8 cellular contexts compared by ENCODE assay signal in the genomic region with DNA sequence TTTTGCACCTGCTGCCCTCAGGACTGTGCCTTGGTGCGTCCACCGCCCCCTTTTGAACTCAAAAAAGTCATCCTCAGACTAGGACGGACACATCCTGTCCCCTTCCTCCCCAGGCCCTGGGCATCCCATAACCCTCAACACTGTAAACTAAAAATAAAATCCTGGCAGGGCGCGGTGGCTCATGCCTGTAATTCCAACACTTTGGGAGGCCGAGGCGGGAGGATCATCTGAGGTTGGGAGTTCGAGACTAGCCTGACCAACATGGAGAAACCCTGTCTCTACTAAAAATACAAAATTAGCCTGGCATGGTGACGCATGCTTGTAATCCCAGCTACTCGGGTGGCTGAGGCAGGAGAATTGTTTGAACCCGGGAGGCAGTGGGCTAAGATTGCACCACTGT. TPM values are rescaled to one million over a fixed set of nuclear protein-coding genes. Genes with fewer than 3 reads are reported as not detected.
A peak's percentile ranks its signal among the peaks of the same experiment; 100 is the strongest.
DNase-seq lines count a peak whose midpoint lies in the region; ATAC-seq, FAIRE-seq and TF ChIP-seq lines count a peak whose summit lies in the region.
"Not testable (repeated sequence)": the region's sequence is repeated elsewhere in the genome, so short reads cannot be mapped to it uniquely, and the experiment has no call there.

No MANE protein-coding gene starts in this region.

- TF ChIP-seq CTCF in WTC11 (IDR thresholded peaks at IDR 0.05); GM12878 (IDR thresholded peaks at IDR 0.05 in 2 of 3, conservative IDR thresholded peaks at IDR 0.05 in 1 of 3; ENCODE audit: control insufficient read depth in 2 of 3, extremely low read depth in 1 of 3, insufficient read depth in 1 of 3, low read depth in 3 of 3, low read length in 3 of 3); esophagus squamous epithelium (IDR thresholded peaks at IDR 0.05); liver (IDR thresholded peaks at IDR 0.05; ENCODE audit: low read depth, low read length, missing input control); osteocyte (IDR thresholded peaks at IDR 0.05); thoracic aorta (IDR thresholded peaks at IDR 0.05): not testable (repeated sequence)

- peak overlapping the region; percentile 94 to 98 (median 97) for H3K27ac Mint-ChIP-seq in CD4-positive, alpha-beta memory T cell
- peak overlapping the region; percentile 23; the same call in 1 of the 2 replicates for H3K27ac Mint-ChIP-seq in WTC11
- H3K27ac Mint-ChIP-seq in osteocyte (ENCODE audit: unreplicated experiment): peak overlapping the region; percentile 93

- peaks cover 14 to 37% of the 10 kb centered on the region in 2 donors for H3K36me3 Mint-ChIP-seq in CD4-positive, alpha-beta memory T cell
- H3K36me3 Mint-ChIP-seq in WTC11: peaks cover 14% of the 10 kb centered on the region
- not testable (repeated sequence) for H3K36me3 Mint-ChIP-seq in osteocyte (ENCODE audit: unreplicated experiment)

- H2AFZ ChIP-seq in GM12878 (ENCODE audit: control insufficient read depth, low read depth, low read length): not testable (repeated sequence)

- H3K4me1 Mint-ChIP-seq in CD4-positive, alpha-beta memory T cell: peaks cover 28 to 69% (median 48%) of the 10 kb centered on the region in 4 donors
- peaks cover 27% of the 10 kb centered on the region for H3K4me1 Mint-ChIP-seq in WTC11
- H3K4me1 Mint-ChIP-seq in osteocyte (ENCODE audit: unreplicated experiment): peaks cover 30% of the 10 kb centered on the region

- FAIRE-seq in GM12878 (lab: Jason Lieb, UNC): not testable (repeated sequence)

- H3K9ac ChIP-seq in GM12878 (ENCODE audit: control insufficient read depth, insufficient read depth, low read length) (peak overlapping the region; percentile 97), liver (ENCODE audit: low read depth in 1 of 2, low read length in 2 of 2) (peak overlapping the region; percentile 64 to 73)

- TF ChIP-seq POLR2A in GM12878 (IDR thresholded peaks at IDR 0.05; ENCODE audit: low read depth, low read length); esophagus squamous epithelium (IDR thresholded peaks at IDR 0.05): not testable (repeated sequence)

- not testable (repeated sequence) for TF ChIP-seq EP300 in GM12878 (IDR thresholded peaks at IDR 0.05; ENCODE audit: borderline replicate concordance in 1 of 2, control insufficient read depth in 1 of 2, low read depth in 2 of 2, low read length in 2 of 2)

- H3K4me3 ChIP-seq in CD4-positive, alpha-beta memory T cell (ENCODE audit: low read length in 2 of 2): peak overlapping the region; percentile 59 to 99
- peak overlapping the region; percentile 98 for H3K4me3 ChIP-seq in GM12878
- peak overlapping the region; percentile 81 to 98 (median 91) for H3K4me3 ChIP-seq in esophagus squamous epithelium
- peak overlapping the region; percentile 79 to 94 (median 87) for H3K4me3 ChIP-seq in liver (ENCODE audit: low read depth in 1 of 3, low read length in 3 of 3)
- H3K4me3 ChIP-seq in thoracic aorta: peak overlapping the region; percentile 79

- CTCF ChIA-PET in CD4-positive, alpha-beta memory T cell (lab: Charles Lee; ENCODE audit: partially characterized antibody): interaction anchor here (3.7 kb wide), 1 partner anchor 19 kb away, joined by 53 read pairs; no protein-coding TSS in a partner anchor
- CTCF ChIA-PET in WTC11 (lab: Charles Lee): interaction anchor here (1.5 to 3.4 kb wide), 3 partner anchors 13 to 20 kb away, joined by 6 to 24 read pairs (median 6); no protein-coding TSS in a partner anchor
- CTCF ChIA-PET in GM12878 (lab: Yijun Ruan, JAX): interaction anchor here (16.2 kb wide), 1 partner anchor 20 kb away, joined by 258 read pairs; no protein-coding TSS in a partner anchor

- peak overlapping the region; percentile 95 to 99 (median 98) for H3K4me3 Mint-ChIP-seq in CD4-positive, alpha-beta memory T cell
- H3K4me3 Mint-ChIP-seq in WTC11 (peak overlapping the region; percentile 95), osteocyte (ENCODE audit: unreplicated experiment) (peak overlapping the region; percentile 84)

- SMC1A ChIA-PET in GM12878 (lab: Charles Lee; ENCODE audit: uncharacterized antibody, unreplicated experiment): interaction anchor here (0.7 to 1.3 kb wide), 2 partner anchors 10 to 20 kb away, joined by 3 to 4 read pairs; no protein-coding TSS in a partner anchor

- DNase-seq in CD4-positive, alpha-beta memory T cell; WTC11 (ENCODE audit: low spot score); GM12878 (ENCODE audit: low read depth, low spot score); esophagus squamous epithelium (lab: John Stamatoyannopoulos, UW); osteocyte (ENCODE audit: extremely low spot score, unreplicated experiment); thoracic aorta (ENCODE audit: low spot score): not testable (repeated sequence)

- not testable (repeated sequence) for H3K9me3 ChIP-seq in CD4-positive, alpha-beta memory T cell (ENCODE audit: control insufficient read depth in 1 of 2, low read length in 2 of 2); KOPT-K1 (ENCODE audit: insufficient read depth, low read length, poor library complexity, severe bottlenecking); GM12878 (replicated peaks; ENCODE audit: control insufficient read depth, insufficient read depth, low read length); esophagus squamous epithelium; liver (ENCODE audit: control insufficient read depth in 4 of 4, low read length in 3 of 4); thoracic aorta

- intact Hi-C loops in CD4-positive, alpha-beta memory T cell (cut with micrococcal nuclease): loop anchor here (2.0 to 5.0 kb wide), 5 partner anchors 13 to 1249 kb away; a partner anchor contains a TSS
- intact Hi-C loops in GM12878 (cut with micrococcal nuclease; ENCODE audit: unreplicated experiment): loop anchor here (2.0 to 5.0 kb wide), 2 partner anchors 29 to 159 kb away; a partner anchor contains a TSS
- intact Hi-C loops in esophagus squamous epithelium (cut with DNase I): not testable (repeated sequence)

- not testable (repeated sequence) for H4K20me1 ChIP-seq in GM12878 (ENCODE audit: control insufficient read depth, insufficient read depth)

- H3K9me3 Mint-ChIP-seq in CD4-positive, alpha-beta memory T cell; WTC11; osteocyte (ENCODE audit: unreplicated experiment): not testable (repeated sequence)

- not testable (repeated sequence) for ATAC-seq in WTC11; GM12878; thoracic aorta (ENCODE audit: insufficient number of reproducible peaks, low FRiP score, low read depth)

- TF ChIP-seq RAD21 in GM12878 (IDR thresholded peaks at IDR 0.05; ENCODE audit: insufficient read depth, low read depth, low read length); liver (IDR thresholded peaks at IDR 0.05): not testable (repeated sequence)

- H3K27me3 Mint-ChIP-seq in CD4-positive, alpha-beta memory T cell; WTC11 (ENCODE audit: low read depth); osteocyte (ENCODE audit: unreplicated experiment): not testable (repeated sequence)

- peaks cover 66% of the 10 kb centered on the region for H3K4me1 ChIP-seq in CD4-positive, alpha-beta memory T cell (ENCODE audit: insufficient read depth, low read length)
- peaks cover 31% of the 10 kb centered on the region for H3K4me1 ChIP-seq in GM12878 (ENCODE audit: control insufficient read depth, insufficient read depth, low read length)
- peaks cover 30 to 89% (median 48%) of the 10 kb centered on the region in 3 donors for H3K4me1 ChIP-seq in esophagus squamous epithelium
- H3K4me1 ChIP-seq in liver (ENCODE audit: control insufficient read depth in 4 of 4, insufficient read depth in 4 of 4, low read length in 3 of 4): peaks cover 14 to 44% (median 30%) of the 10 kb centered on the region in 4 donors
- peaks cover 10 to 27% of the 10 kb centered on the region in 2 donors for H3K4me1 ChIP-seq in thoracic aorta (ENCODE audit: control insufficient read depth in 1 of 2, low read depth in 2 of 2)

- not testable (repeated sequence) for H3K27me3 ChIP-seq in CD4-positive, alpha-beta memory T cell (ENCODE audit: insufficient read depth, low read length); GM12878 (replicated peaks in 1 of 2; ENCODE audit: control insufficient read depth in 2 of 2, insufficient read depth in 2 of 2, low read length in 1 of 2); esophagus squamous epithelium; liver (ENCODE audit: control insufficient read depth in 4 of 4, insufficient read depth in 4 of 4, low read length in 3 of 4); thoracic aorta (replicated peaks; ENCODE audit: insufficient read depth)

- BruUV-seq in GM12878 (replicated peaks; lab: Mats Ljungman, UMichigan): not testable (repeated sequence)

- in situ Hi-C loops in GM12878 (cut with MboI): not testable (repeated sequence)

- peak overlapping the region; percentile 98 for H3K4me2 ChIP-seq in GM12878 (ENCODE audit: control insufficient read depth, insufficient read depth)

- WGBS in GM12878 (ENCODE audit: insufficient coverage, insufficient replicate concordance, low lambda C conversion rate, missing lambda C conversion rate): under 1% methylated on average over 11 of the region's 11 CpGs
- WGBS in esophagus squamous epithelium, 2 donors: 31 to 41% methylated on average over 9 to 11 of the region's 11 CpGs
- WGBS in liver: 63% methylated on average over 11 of the region's 11 CpGs

- peaks cover 76% of the 10 kb centered on the region for H3K79me2 ChIP-seq in GM12878 (ENCODE audit: control insufficient read depth, insufficient read depth, low read length)

- not testable (repeated sequence) for H3K36me3 ChIP-seq in CD4-positive, alpha-beta memory T cell (ENCODE audit: insufficient read depth, low read length); GM12878 (ENCODE audit: control insufficient read depth in 2 of 2, insufficient read depth in 2 of 2, low read length in 1 of 2); liver (ENCODE audit: control insufficient read depth in 4 of 4, insufficient read depth in 3 of 4, low read depth in 1 of 4, low read length in 3 of 4)
- H3K36me3 ChIP-seq in KOPT-K1 (ENCODE audit: insufficient read depth, low read length) (peaks cover 73% of the 10 kb centered on the region), esophagus squamous epithelium (peaks cover 8 to 42% (median 9%) of the 10 kb centered on the region in 3 donors), thoracic aorta (peaks cover 12% of the 10 kb centered on the region)

- H3K27ac ChIP-seq in CD4-positive, alpha-beta memory T cell (ENCODE audit: low read depth, low read length): peak overlapping the region; percentile 92
- H3K27ac ChIP-seq in KOPT-K1 (ENCODE audit: low read depth, low read length, poor library complexity, severe bottlenecking) (peak overlapping the region; percentile 100), GM12878 (ENCODE audit: control insufficient read depth, insufficient read depth) (peak overlapping the region; percentile 99), esophagus squamous epithelium (peak overlapping the region; percentile 95 to 100 (median 98)), liver (ENCODE audit: low read depth in 1 of 2, low read length in 2 of 2) (peak overlapping the region; percentile 96 to 100), thoracic aorta (peak overlapping the region; percentile 93 to 100)

- POLR2A ChIA-PET in CD4-positive, alpha-beta memory T cell (lab: Charles Lee; ENCODE audit: partially characterized antibody): interaction anchor here (1.9 to 3.9 kb wide), 4 partner anchors 10 to 157 kb away, joined by 8 to 196 read pairs (median 26); a partner anchor contains a TSS
- POLR2A ChIA-PET in WTC11 (lab: Charles Lee): not testable (repeated sequence)
- POLR2A ChIA-PET in GM12878 (lab: Charles Lee): interaction anchor here (0.6 to 3.4 kb wide), 4 partner anchors 9 to 823 kb away, joined by 4 to 34 read pairs (median 5); a partner anchor contains a TSS

- RAD21 ChIA-PET in GM12878 (lab: Charles Lee; ENCODE audit: unreplicated experiment): interaction anchor here (0.8 to 2.5 kb wide), 4 partner anchors 10 to 20 kb away, joined by 3 to 14 read pairs (median 6); no protein-coding TSS in a partner anchor

RNA-seq across cellular contexts. Expression of a gene that starts 1.3 kb away (rescaled TPM):
- total RNA-seq in CD4-positive, alpha-beta memory T cell: 10 to 100 TPM; 41.8 to 47.4 TPM
- polyA plus RNA-seq in CD4-positive, alpha-beta memory T cell: 10 to 100 TPM; 68.6 to 71.6 TPM
- 36.4 to 40.2 TPM (median 36.9 TPM) in 3 replicates for total RNA-seq in WTC11 (2021)
- total RNA-seq in GM12878 (2013; cell fraction: nucleolus; rRNA removed): 19.4 and 19.5 TPM in 2 replicates
- 185 and 205 TPM in 2 replicates for total RNA-seq in GM12878 (2014; rRNA removed)
- total RNA-seq in GM12878 (2014; rRNA removed; fragmentation: Illumina TruSeq; extraction: Trizol): 138 and 147 TPM in 2 replicates
- total RNA-seq in GM12878 (2021): 111 and 114 TPM in 2 replicates
- 68.6 TPM for polyA plus RNA-seq in GM12878 (2011; ENCODE audit: low read depth)
- polyA plus RNA-seq in GM12878 (2011; rRNA removed): 168 and 247 TPM in 2 replicates
- polyA plus RNA-seq in GM12878 (2011; cell fraction: cytosol; rRNA removed): 91.0 and 98.4 TPM in 2 replicates
- 60.3 and 79.5 TPM in 2 replicates for polyA plus RNA-seq in GM12878 (2011; cell fraction: nucleus; rRNA removed)
- polyA plus RNA-seq in GM12878 (2012): 69.3 and 70.1 TPM in 2 replicates
- 206 and 227 TPM in 2 replicates for polyA plus RNA-seq in GM12878 (2014; fragmentation: Illumina TruSeq; extraction: Trizol)
- polyA plus RNA-seq in GM12878 (2014; fragmentation: Nextera tagmentation; extraction: Ambion mirVana): 100 to 1,000 TPM in 1 of 2 experiments, 10 to 100 TPM in 1; 94.4 to 101 TPM
- polyA plus RNA-seq in GM12878 (2014; rRNA removed): 142 and 148 TPM in 2 replicates
- polyA plus RNA-seq in GM12878 (2016; fragmentation: Nextera tagmentation; extraction: Ambion mirVana): 100 to 1,000 TPM; 277 to 278 TPM
- polyA minus RNA-seq in GM12878 (2011; rRNA and poly(A)+ RNA removed): 64.3 and 65.5 TPM in 2 replicates
- polyA minus RNA-seq in GM12878 (2011; cell fraction: cytosol; rRNA and poly(A)+ RNA removed): 42.9 and 43.9 TPM in 2 replicates
- 13.2 and 26.1 TPM in 2 replicates for polyA minus RNA-seq in GM12878 (2011; cell fraction: nucleus; rRNA and poly(A)+ RNA removed)
- total RNA-seq in esophagus squamous epithelium: 10 to 100 TPM; 32.4 to 60.1 (median 48.6) TPM
- total RNA-seq in liver: 10 to 100 TPM; 14.7 to 64.4 TPM
- polyA plus RNA-seq in liver: 10 to 100 TPM; 15.1 to 19.6 TPM
- 49.1 and 50.4 TPM in 2 replicates for total RNA-seq in osteocyte
- total RNA-seq in thoracic aorta: 10 to 100 TPM; 29.8 to 30.5 TPM

RNA-seq across cellular contexts. Expression of a gene that starts 7.7 kb away (rescaled TPM):
- total RNA-seq in CD4-positive, alpha-beta memory T cell: 10 to 100 TPM; 40.6 to 42.1 TPM
- polyA plus RNA-seq in CD4-positive, alpha-beta memory T cell: 10 to 100 TPM; 36.8 to 40.3 TPM
- total RNA-seq in WTC11 (2021) (44.2 to 54.9 TPM (median 48.7 TPM) in 3 replicates), GM12878 (2014; rRNA removed) (18.4 and 20.9 TPM in 2 replicates), GM12878 (2014; rRNA removed; fragmentation: Illumina TruSeq; extraction: Trizol) (7.7 and 9.0 TPM in 2 replicates), GM12878 (2021) (19.3 and 20.4 TPM in 2 replicates), esophagus squamous epithelium (10 to 100 TPM; 30.4 to 47.5 (median 38.3) TPM), liver (10 to 100 TPM; 15.9 to 37.0 TPM), osteocyte (48.8 and 53.6 TPM in 2 replicates), thoracic aorta (100 to 1,000 TPM in 1 of 2 donors, 10 to 100 TPM in 1; 58.1 to 104 TPM)
- total RNA-seq in GM12878 (2013; cell fraction: nucleolus; rRNA removed): 20.1 and 24.9 TPM in 2 replicates
- 3.5 TPM for polyA plus RNA-seq in GM12878 (2011; ENCODE audit: low read depth)
- polyA plus RNA-seq in GM12878 (2011; rRNA removed) (4.0 and 8.6 TPM in 2 replicates), GM12878 (2014; fragmentation: Illumina TruSeq; extraction: Trizol) (2.1 and 7.2 TPM in 2 replicates), GM12878 (2014; fragmentation: Nextera tagmentation; extraction: Ambion mirVana) (under 1 TPM; 0.19 to 0.46 TPM), GM12878 (2014; rRNA removed) (24.9 and 25.1 TPM in 2 replicates), GM12878 (2016; fragmentation: Nextera tagmentation; extraction: Ambion mirVana) (10 to 100 TPM; 17.3 to 23.2 TPM), liver (10 to 100 TPM; 12.2 to 27.7 TPM)
- 15.0 and 28.3 TPM in 2 replicates for polyA plus RNA-seq in GM12878 (2011; cell fraction: cytosol; rRNA removed)
- polyA plus RNA-seq in GM12878 (2011; cell fraction: nucleus; rRNA removed): 37.7 and 44.3 TPM in 2 replicates
- polyA plus RNA-seq in GM12878 (2012): 10.2 and 12.3 TPM in 2 replicates
- polyA minus RNA-seq in GM12878 (2011; rRNA and poly(A)+ RNA removed): 6.2 and 15.6 TPM in 2 replicates
- polyA minus RNA-seq in GM12878 (2011; cell fraction: cytosol; rRNA and poly(A)+ RNA removed): 6.4 and 6.9 TPM in 2 replicates
- 7.4 and 9.1 TPM in 2 replicates for polyA minus RNA-seq in GM12878 (2011; cell fraction: nucleus; rRNA and poly(A)+ RNA removed)

RNA-seq across cellular contexts. Expression of a gene that starts 7.9 kb away (rescaled TPM):
- 100 to 1,000 TPM; 134 to 136 TPM for total RNA-seq in CD4-positive, alpha-beta memory T cell
- polyA plus RNA-seq in CD4-positive, alpha-beta memory T cell: 10 to 100 TPM; 37.3 to 61.8 TPM
- total RNA-seq in WTC11 (2021) (161 to 207 TPM (median 165 TPM) in 3 replicates), GM12878 (2014; rRNA removed) (48.1 and 66.7 TPM in 2 replicates), GM12878 (2014; rRNA removed; fragmentation: Illumina TruSeq; extraction: Trizol) (44.5 and 48.6 TPM in 2 replicates), GM12878 (2021) (120 and 121 TPM in 2 replicates), esophagus squamous epithelium (10 to 100 TPM; 14.9 to 41.3 (median 19.6) TPM), liver (10 to 100 TPM in 1 of 2 donors, 1 to 10 TPM in 1; 4.9 to 38.9 TPM), osteocyte (22.3 and 23.6 TPM in 2 replicates), thoracic aorta (10 to 100 TPM in 1 of 2 donors, 1 to 10 TPM in 1; 6.2 to 24.5 TPM)
- 45.6 and 47.9 TPM in 2 replicates for total RNA-seq in GM12878 (2013; cell fraction: nucleolus; rRNA removed)
- polyA plus RNA-seq in GM12878 (2011; ENCODE audit: low read depth): 26.4 TPM
- polyA plus RNA-seq in GM12878 (2011; rRNA removed) (29.0 and 39.7 TPM in 2 replicates), GM12878 (2014; fragmentation: Illumina TruSeq; extraction: Trizol) (77.1 and 99.7 TPM in 2 replicates), GM12878 (2014; fragmentation: Nextera tagmentation; extraction: Ambion mirVana) (1 to 10 TPM; 2.8 to 8.1 TPM), GM12878 (2014; rRNA removed) (79.9 and 99.2 TPM in 2 replicates), GM12878 (2016; fragmentation: Nextera tagmentation; extraction: Ambion mirVana) (100 to 1,000 TPM; 103 to 115 TPM), liver (1 to 10 TPM; 1.4 to 6.1 TPM)
- 48.5 and 50.4 TPM in 2 replicates for polyA plus RNA-seq in GM12878 (2011; cell fraction: cytosol; rRNA removed)
- 145 and 206 TPM in 2 replicates for polyA plus RNA-seq in GM12878 (2011; cell fraction: nucleus; rRNA removed)
- polyA plus RNA-seq in GM12878 (2012): 58.5 and 64.0 TPM in 2 replicates
- 10.1 and 26.4 TPM in 2 replicates for polyA minus RNA-seq in GM12878 (2011; rRNA and poly(A)+ RNA removed)
- 17.0 and 25.1 TPM in 2 replicates for polyA minus RNA-seq in GM12878 (2011; cell fraction: cytosol; rRNA and poly(A)+ RNA removed)
- 17.8 and 34.8 TPM in 2 replicates for polyA minus RNA-seq in GM12878 (2011; cell fraction: nucleus; rRNA and poly(A)+ RNA removed)

RNA-seq across cellular contexts. Expression of a gene that starts 29.3 kb away (rescaled TPM):
- 1 to 10 TPM in 1 of 2 experiments, under 1 TPM in 1; 0.89 to 2.2 TPM for total RNA-seq in CD4-positive, alpha-beta memory T cell
- 1 to 10 TPM; 1.1 to 2.8 TPM for polyA plus RNA-seq in CD4-positive, alpha-beta memory T cell
- total RNA-seq in WTC11 (2021) (2.9 to 5.2 TPM (median 5.1 TPM) in 3 replicates), GM12878 (2014; rRNA removed) (0.40 and 1.4 TPM in 2 replicates), GM12878 (2014; rRNA removed; fragmentation: Illumina TruSeq; extraction: Trizol) (0.32 and 0.40 TPM in 2 replicates), GM12878 (2021) (0.77 and 0.87 TPM in 2 replicates), esophagus squamous epithelium (1 to 10 TPM in 1 of 4 donors, under 1 TPM in 3; 0.22 to 2.5 (median 0.47) TPM), liver (1 to 10 TPM in 1 of 2 donors, under 1 TPM in 1; 0.51 to 1.4 TPM), osteocyte (6.2 and 9.5 TPM in 2 replicates), thoracic aorta (10 to 100 TPM in 1 of 2 donors, 1 to 10 TPM in 1; 5.1 to 10.9 TPM)
- total RNA-seq in GM12878 (2013; cell fraction: nucleolus; rRNA removed): 1.7 and 1.9 TPM in 2 replicates
- polyA plus RNA-seq in GM12878 (2011; ENCODE audit: low read depth): not detected
- polyA plus RNA-seq in GM12878 (2011; rRNA removed) (0.30 and 0.37 TPM in 2 replicates), GM12878 (2014; fragmentation: Illumina TruSeq; extraction: Trizol) (0.09 TPM in 1 of 2 replicates, not detected in the other), GM12878 (2014; fragmentation: Nextera tagmentation; extraction: Ambion mirVana) (under 1 TPM in 1 of 2 experiments, not detected in 1; 0.02 TPM), GM12878 (2014; rRNA removed) (0.44 and 1.3 TPM in 2 replicates), GM12878 (2016; fragmentation: Nextera tagmentation; extraction: Ambion mirVana) (under 1 TPM in 1 of 2 experiments, not detected in 1; 0.32 TPM), liver (1 to 10 TPM in 1 of 2 donors, under 1 TPM in 1; 0.44 to 2.2 TPM)
- 0.54 and 0.64 TPM in 2 replicates for polyA plus RNA-seq in GM12878 (2011; cell fraction: cytosol; rRNA removed)
- 0.88 and 1.4 TPM in 2 replicates for polyA plus RNA-seq in GM12878 (2011; cell fraction: nucleus; rRNA removed)
- polyA plus RNA-seq in GM12878 (2012): 0.66 and 1.7 TPM in 2 replicates
- polyA minus RNA-seq in GM12878 (2011; rRNA and poly(A)+ RNA removed): 0.44 and 0.77 TPM in 2 replicates
- polyA minus RNA-seq in GM12878 (2011; cell fraction: cytosol; rRNA and poly(A)+ RNA removed): not detected in 2 replicates
- polyA minus RNA-seq in GM12878 (2011; cell fraction: nucleus; rRNA and poly(A)+ RNA removed): 0.60 and 0.86 TPM in 2 replicates

Comparison
In these comparisons a context has a peak if more than half of its experiments do, and no peak if none do; other contexts are left out.
1. H3K27ac Mint-ChIP-seq: peak in every context shown above with its lines; median percentile 97 in CD4-positive, alpha-beta memory T cell; 93 in osteocyte; 23 in WTC11.